15 cellular contexts compared by ENCODE assay signal in the genomic region with DNA sequence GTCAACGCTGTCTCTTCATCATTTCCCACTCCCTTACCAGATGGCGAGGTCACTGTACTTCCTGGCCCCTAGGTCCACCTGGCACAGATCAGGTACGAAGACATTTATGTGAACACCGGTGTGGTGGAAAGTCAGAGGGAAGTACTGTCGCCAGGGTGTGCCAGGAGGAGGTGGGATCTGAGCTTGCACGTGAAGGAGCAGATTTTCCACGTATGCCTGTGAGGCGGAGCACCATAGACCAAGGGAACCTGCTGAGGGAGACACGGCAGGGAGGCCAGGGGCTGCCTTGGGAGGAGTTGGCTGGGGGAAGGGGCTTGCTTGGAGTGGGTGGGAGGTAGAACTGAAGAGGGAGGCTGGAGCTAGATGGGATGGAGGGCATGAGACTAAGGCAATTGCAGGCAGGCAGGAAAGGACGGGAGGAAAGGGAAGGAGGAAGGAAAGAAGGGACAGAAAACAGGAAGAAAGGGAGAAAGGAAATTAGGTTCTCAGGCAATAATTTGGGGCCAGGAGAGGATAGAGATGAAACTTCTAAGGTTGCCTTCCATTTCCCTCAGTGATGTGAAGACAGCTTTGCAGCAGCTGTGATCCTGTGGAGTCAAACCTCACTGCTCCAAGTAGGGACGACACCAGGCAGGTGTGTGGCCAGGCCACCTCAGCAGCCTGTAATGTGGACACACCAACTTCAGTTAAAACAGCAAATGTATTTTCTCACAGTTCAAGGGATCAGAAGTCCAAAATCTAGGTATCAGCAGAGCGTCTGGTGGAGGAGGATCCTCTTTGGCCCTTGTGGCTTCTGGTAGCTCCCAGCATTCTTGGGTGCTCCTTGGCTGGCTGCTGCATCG. TPM values are rescaled to one million over a fixed set of nuclear protein-coding genes. Genes with fewer than 3 reads are reported as not detected.
A peak's percentile ranks its signal among the peaks of the same experiment; 100 is the strongest.
DNase-seq lines count a peak whose midpoint lies in the region; ATAC-seq and TF ChIP-seq lines count a peak whose summit lies in the region.
"Had no signal": no experiment of that assay in that cellular context is flagged by ENCODE, and none has a peak within 500 bp of the region (broad histone marks: within the 10 kb centered on the region; RNA-seq: fewer than 3 reads in every experiment).

No MANE protein-coding gene starts in this region.

- peaks cover 49% of the 10 kb centered on the region for H3K4me1 ChIP-seq in BLaER1
- H3K4me1 ChIP-seq in CD8-positive, alpha-beta T cell (ENCODE audit: insufficient read depth, low read length): peaks cover 41% of the 10 kb centered on the region

- intact Hi-C loops in CD8-positive, alpha-beta T cell (cut with DNase I, micrococcal nuclease): no loop called here
- intact Hi-C loops in activated CD4-positive, alpha-beta memory T cell treated with anti-CD3 and anti-CD28 coated beads for 36 hours (cut with micrococcal nuclease): no loop called here

- H3K9me3 Mint-ChIP-seq in CD8-positive, alpha-beta T cell: no peaks in the 10 kb centered on the region
- H3K9me3 Mint-ChIP-seq in activated CD4-positive, alpha-beta memory T cell treated with anti-CD3 and anti-CD28 coated beads for 36 hours: no peaks in the 10 kb centered on the region
- no peaks in the 10 kb centered on the region for H3K9me3 Mint-ChIP-seq in memory B cell

- no peak overlapping the region for H3K4me3 ChIP-seq in BLaER1
- no peak overlapping the region for H3K4me3 ChIP-seq in CD8-positive, alpha-beta T cell (ENCODE audit: low read depth, low read length)
- H3K4me3 ChIP-seq: left ventricle myocardium inferior had no signal

- H3K4me3 Mint-ChIP-seq in CD8-positive, alpha-beta T cell: no peak overlapping the region
- H3K4me3 Mint-ChIP-seq in activated CD4-positive, alpha-beta memory T cell treated with anti-CD3 and anti-CD28 coated beads for 36 hours: no peak overlapping the region
- no peak overlapping the region for H3K4me3 Mint-ChIP-seq in memory B cell

- H3K4me1 Mint-ChIP-seq in CD8-positive, alpha-beta T cell (ENCODE audit: low read depth): peaks cover 44% of the 10 kb centered on the region
- peaks cover 28% of the 10 kb centered on the region for H3K4me1 Mint-ChIP-seq in activated CD4-positive, alpha-beta memory T cell treated with anti-CD3 and anti-CD28 coated beads for 36 hours (ENCODE audit: low read depth)
- peaks cover 26% of the 10 kb centered on the region for H3K4me1 Mint-ChIP-seq in memory B cell

- ATAC-seq in CD8-positive, alpha-beta T cell: no peak
- ATAC-seq in memory B cell (ENCODE audit: low read depth) (no peak), GM18873 (IDR thresholded peaks at IDR 0.05; ENCODE audit: low FRiP score, unreplicated experiment) (no peak)

- H3K27ac Mint-ChIP-seq in CD8-positive, alpha-beta T cell: peak overlapping the region; percentile 92
- peak overlapping the region; percentile 49 for H3K27ac Mint-ChIP-seq in activated CD4-positive, alpha-beta memory T cell treated with anti-CD3 and anti-CD28 coated beads for 36 hours
- H3K27ac Mint-ChIP-seq in memory B cell: peak overlapping the region; percentile 89

- DNase-seq in CD8-positive, alpha-beta T cell: no peak
- DNase-seq in activated CD4-positive, alpha-beta memory T cell treated with anti-CD3 and anti-CD28 coated beads for 36 hours: no peak
- no peak for DNase-seq in memory B cell (ENCODE audit: low spot score in 2 of 2)
- no peak for DNase-seq in NCI-H128 (lab: John Stamatoyannopoulos, UW; ENCODE audit: unreplicated experiment)
- DNase-seq in kidney glomerular epithelial cell (lab: John Stamatoyannopoulos, UW): no peak
- DNase-seq in NCI-H774 (lab: John Stamatoyannopoulos, UW): no peak
- DNase-seq: caudate nucleus; DND-41; KG1; left ventricle myocardium inferior; NCI-H1436; NCI-H345; stimulated activated CD4-positive, alpha-beta T cell treated with anti-CD3 and anti-CD28 coated beads, Interleukin-15, amount 100 ng/mL, for 24 hours had no signal

- peak overlapping the region; percentile 74 for H3K4me2 ChIP-seq in BLaER1

- no peaks in the 10 kb centered on the region for H3K27me3 Mint-ChIP-seq in CD8-positive, alpha-beta T cell (ENCODE audit: low read depth)
- no peaks in the 10 kb centered on the region for H3K27me3 Mint-ChIP-seq in activated CD4-positive, alpha-beta memory T cell treated with anti-CD3 and anti-CD28 coated beads for 36 hours
- no peaks in the 10 kb centered on the region for H3K27me3 Mint-ChIP-seq in memory B cell

- H3K9me3 ChIP-seq in BLaER1: no peaks in the 10 kb centered on the region
- no peaks in the 10 kb centered on the region for H3K9me3 ChIP-seq in CD8-positive, alpha-beta T cell (ENCODE audit: low read length)
- H3K9me3 ChIP-seq: left ventricle myocardium inferior had no signal

- H3K27me3 ChIP-seq in BLaER1: no peaks in the 10 kb centered on the region
- H3K27me3 ChIP-seq in CD8-positive, alpha-beta T cell (ENCODE audit: insufficient read depth, low read length): no peaks in the 10 kb centered on the region

- no peak for TF ChIP-seq CTCF in CD8-positive, alpha-beta T cell (IDR thresholded peaks at IDR 0.05)

- CTCF ChIA-PET in CD8-positive, alpha-beta T cell (lab: Charles Lee): interaction anchor here (0.9 to 1.3 kb wide), 2 partner anchors 57 to 212 kb away, joined by 3 to 4 read pairs; no protein-coding TSS in a partner anchor
- CTCF ChIA-PET in activated CD4-positive, alpha-beta memory T cell treated with anti-CD3 and anti-CD28 coated beads for 36 hours (lab: Charles Lee): interaction anchor here (1.1 kb wide), 1 partner anchor 66 kb away, joined by 5 read pairs; no protein-coding TSS in a partner anchor

- peak overlapping the region; percentile 42; the same call in 1 of the 2 replicates for H3K9ac ChIP-seq in BLaER1

- peaks cover 44% of the 10 kb centered on the region for H3K36me3 Mint-ChIP-seq in CD8-positive, alpha-beta T cell
- peaks cover 28% of the 10 kb centered on the region for H3K36me3 Mint-ChIP-seq in activated CD4-positive, alpha-beta memory T cell treated with anti-CD3 and anti-CD28 coated beads for 36 hours
- H3K36me3 Mint-ChIP-seq in memory B cell: peaks cover 17% of the 10 kb centered on the region

- peaks cover 4% of the 10 kb centered on the region; the same call in 1 of the 2 replicates for H4K20me1 ChIP-seq in BLaER1

- peaks cover 46% of the 10 kb centered on the region for H3K36me3 ChIP-seq in BLaER1
- H3K36me3 ChIP-seq in CD8-positive, alpha-beta T cell (ENCODE audit: insufficient read depth, low read length): peaks cover 12% of the 10 kb centered on the region

- POLR2A ChIA-PET in CD8-positive, alpha-beta T cell (lab: Charles Lee): interaction anchor here (1.9 kb wide), 1 partner anchor 47 kb away, joined by 10 read pairs; the partner anchor contains the start of gene CHMP4B
- POLR2A ChIA-PET in activated CD4-positive, alpha-beta memory T cell treated with anti-CD3 and anti-CD28 coated beads for 36 hours (lab: Charles Lee): interaction anchor here (0.9 to 1.2 kb wide), 2 partner anchors 18 to 256 kb away, joined by 3 read pairs; no protein-coding TSS in a partner anchor

- H3K27ac ChIP-seq in BLaER1: peak overlapping the region; percentile 85
- H3K27ac ChIP-seq in CD8-positive, alpha-beta T cell (ENCODE audit: low read depth, low read length): no peak overlapping the region
- H3K27ac ChIP-seq: left ventricle myocardium inferior had no signal

RNA-seq across cellular contexts. Expression of gene CHMP4B, which starts 46.8 kb away (rescaled TPM):
- 10 to 100 TPM; 55.5 to 56.1 TPM for total RNA-seq in CD8-positive, alpha-beta T cell
- 10 to 100 TPM; 93.9 to 94.8 TPM for total RNA-seq in activated CD4-positive, alpha-beta memory T cell treated with anti-CD3 and anti-CD28 coated beads for 36 hours
